Comparison of ENCODE assay signal across 13 cellular contexts in genomic region chr5:40240111-40240510, GRCh38.
DNase-seq lines count a peak whose midpoint lies in the region; ATAC-seq and TF ChIP-seq lines count a peak whose summit lies in the region.
"Had no signal": no experiment of that assay in that cellular context is flagged by ENCODE, and none has a peak within 500 bp of the region (broad histone marks: within the 10 kb centered on the region; RNA-seq: fewer than 3 reads in every experiment).

No MANE protein-coding gene starts in this region.

- intact Hi-C loops in MCF 10A (cut with micrococcal nuclease) (no loop called here), breast epithelium (cut with DNase I; ENCODE audit: low total_unique reads) (no loop called here)

- no peaks in the 10 kb centered on the region for H3K4me1 ChIP-seq in breast epithelium

- peaks cover 4% of the 10 kb centered on the region for H3K36me3 ChIP-seq in breast epithelium
- H3K36me3 ChIP-seq: ovary had no signal

- ATAC-seq in activated T-cell treated with anti-CD3 and anti-CD28 coated beads, Interleukin-2, amount 50 U/mL, for 4 hours, result peak; percentile 82 to 84
- ATAC-seq in stimulated activated naive CD8-positive, alpha-beta T cell treated with anti-CD3 and anti-CD28 coated beads, Interleukin-15, Interleukin-2, amounts not matched to agents 100 U/mL and 50 U/mL, for 24 hours, result peak; percentile 36
- ATAC-seq in HG03432 (IDR thresholded peaks at IDR 0.05; ENCODE audit: unreplicated experiment), result no peak
- ATAC-seq: Panc1 had no signal

- H3K27ac Mint-ChIP-seq in MCF 10A (ENCODE audit: low read depth, unreplicated experiment), result no peak overlapping the region

- H3K4me3 Mint-ChIP-seq in MCF 10A (ENCODE audit: unreplicated experiment), result no peak overlapping the region
- no peak overlapping the region for H3K4me3 Mint-ChIP-seq in activated T-cell treated with anti-CD3 and anti-CD28 coated beads, Interleukin-2, amount 50 U/mL, for 4 hours

- TF ChIP-seq POLR2A in breast epithelium (IDR thresholded peaks at IDR 0.05), result no peak

- H3K36me3 Mint-ChIP-seq in MCF 10A (ENCODE audit: insufficient read depth, unreplicated experiment), result no peaks in the 10 kb centered on the region
- no peaks in the 10 kb centered on the region for H3K36me3 Mint-ChIP-seq in activated T-cell treated with anti-CD3 and anti-CD28 coated beads, Interleukin-2, amount 50 U/mL, for 4 hours (ENCODE audit: insufficient read depth)

- peak; percentile 65 for DNase-seq in MCF 10A (ENCODE audit: unreplicated experiment)
- no peak for DNase-seq in breast epithelium (ENCODE audit: low spot score in 2 of 2)
- no peak for DNase-seq in activated T-cell treated with anti-CD3 and anti-CD28 coated beads, Interleukin-2, amount 50 U/mL, for 4 hours
- DNase-seq in fibroblast of the conjunctiva (ENCODE audit: low read depth), result peak; percentile 69
- DNase-seq in stimulated activated naive CD8-positive, alpha-beta T cell treated with anti-CD3 and anti-CD28 coated beads, Interleukin-15, Interleukin-2, amounts not matched to agents 100 U/mL and 50 U/mL, for 24 hours, result peak; percentile 23
- DNase-seq in pons (ENCODE audit: low spot score), result no peak
- DNase-seq in iPS-NIHi7 (ENCODE audit: extremely low spot score), result no peak
- DNase-seq: DMS79 treated with DMSO at 0.1 percent for 48 hours, mesendoderm, ovary, T-helper 9 cell had no signal

- TF ChIP-seq CTCF in MCF 10A (IDR thresholded peaks at IDR 0.05; ENCODE audit: unreplicated experiment) (no peak), breast epithelium (IDR thresholded peaks at IDR 0.05) (no peak)

- no peaks in the 10 kb centered on the region for H3K27me3 ChIP-seq in breast epithelium
- H3K27me3 ChIP-seq: ovary had no signal

- no peak overlapping the region for H3K27ac ChIP-seq in breast epithelium
- H3K27ac ChIP-seq: ovary had no signal

- POLR2A ChIA-PET in MCF 10A (lab: Yijun Ruan, JAX), result no interaction called here

- no peak overlapping the region for H3K4me3 ChIP-seq in breast epithelium
- H3K4me3 ChIP-seq: ovary had no signal

- CTCF ChIA-PET in MCF 10A (lab: Yijun Ruan, JAX), result interaction anchor here (0.5 to 0.6 kb wide), 3 partner anchors 29 to 436 kb away, joined by 3 read pairs; no protein-coding TSS in a partner anchor

- no peaks in the 10 kb centered on the region for H3K4me1 Mint-ChIP-seq in MCF 10A (ENCODE audit: insufficient read depth, unreplicated experiment)
- H3K4me1 Mint-ChIP-seq in activated T-cell treated with anti-CD3 and anti-CD28 coated beads, Interleukin-2, amount 50 U/mL, for 4 hours (ENCODE audit: low read depth), result peaks cover 8% of the 10 kb centered on the region

- H3K9me3 Mint-ChIP-seq in MCF 10A (ENCODE audit: unreplicated experiment), result peaks cover 8% of the 10 kb centered on the region
- H3K9me3 Mint-ChIP-seq in activated T-cell treated with anti-CD3 and anti-CD28 coated beads, Interleukin-2, amount 50 U/mL, for 4 hours, result peaks cover 7% of the 10 kb centered on the region

- no peaks in the 10 kb centered on the region for H3K27me3 Mint-ChIP-seq in MCF 10A (ENCODE audit: insufficient read depth, unreplicated experiment)
- H3K27me3 Mint-ChIP-seq in activated T-cell treated with anti-CD3 and anti-CD28 coated beads, Interleukin-2, amount 50 U/mL, for 4 hours (ENCODE audit: low read depth), result no peaks in the 10 kb centered on the region

- no TSS peak for BruUV-seq in MCF 10A (replicated peaks; lab: Mats Ljungman, UMichigan)

- H3K9me3 ChIP-seq in breast epithelium, result peaks cover 4% of the 10 kb centered on the region in 2 donors
- H3K9me3 ChIP-seq: ovary had no signal

Comparison
In these comparisons a context has a peak if more than half of its experiments do, and no peak if none do; other contexts are left out.
1. DNase-seq: peak in MCF 10A (single experiment), fibroblast of the conjunctiva (single experiment) and stimulated activated naive CD8-positive, alpha-beta T cell treated with anti-CD3 and anti-CD28 coated beads, Interleukin-15, Interleukin-2, amounts not matched to agents 100 U/mL and 50 U/mL, for 24 hours (single experiment); none in breast epithelium (0 of 2), activated T-cell treated with anti-CD3 and anti-CD28 coated beads, Interleukin-2, amount 50 U/mL, for 4 hours (single experiment), pons (single experiment) and iPS-NIHi7 (single experiment).